In genomic region chr1:151825811-151826660, GRCh38 we compare ENCODE assay signal across 12 cellular contexts. TPM values are rescaled to one million over a fixed set of nuclear protein-coding genes. Genes with fewer than 3 reads are reported as not detected.
DNase-seq lines count a peak whose midpoint lies in the region; ATAC-seq, FAIRE-seq and TF ChIP-seq lines count a peak whose summit lies in the region.
"Had no signal": no experiment of that assay in that cellular context is flagged by ENCODE, and none has a peak within 500 bp of the region (broad histone marks: within the 10 kb centered on the region; RNA-seq: fewer than 3 reads in every experiment).

No MANE protein-coding gene starts in this region.

- H3K9me1 ChIP-seq in K562 (ENCODE audit: control insufficient read depth, insufficient read depth, low read length) = peaks cover under 1% of the 10 kb centered on the region

- peak; percentile 15; the same call in 1 of the 3 replicates for ATAC-seq in K562
- ATAC-seq in left colon = no peak
- no peak for ATAC-seq in HG03457 (IDR thresholded peaks at IDR 0.05; ENCODE audit: unreplicated experiment)
- ATAC-seq: left lung; stimulated activated memory B cell treated with anti-CD40 and anti-IgM and Interleukin-4, amounts not matched to agents 10 μg/mL and 1 μg/mL and 100 μg/mL, for 72 hours had no signal

- H2AFZ ChIP-seq in K562 (ENCODE audit: low read depth, low read length) = no peak overlapping the region

- BruUV-seq in K562 (replicated peaks; lab: Mats Ljungman, UMichigan) = no TSS peak

- no peaks in the 10 kb centered on the region for H3K27me3 ChIP-seq in H7 (ENCODE audit: control insufficient read depth, insufficient read depth, low read length)
- H3K27me3 ChIP-seq in K562 (ENCODE audit: control insufficient read depth in 2 of 2, insufficient read depth in 2 of 2, low read length in 2 of 2) = peaks cover 20 to 45% of the 10 kb centered on the region in 2 experiments; a peak in 4 of 5 replicates
- H3K27me3 ChIP-seq in skeletal muscle tissue (ENCODE audit: control insufficient read depth in 3 of 3, insufficient read depth in 3 of 3, low read length in 3 of 3) = no peaks in the 10 kb centered on the region
- H3K27me3 ChIP-seq: left lung had no signal

- POLR2A ChIA-PET in K562 (lab: Yijun Ruan, JAX) = interaction anchor here (0.6 to 1.0 kb wide), 2 partner anchors 28 to 51 kb away, joined by 3 read pairs; partner anchors contain the start of gene THEM5

- TF ChIP-seq CTCF in K562 (IDR thresholded peaks at IDR 0.05 in 2 of 3, conservative IDR thresholded peaks at IDR 0.05 in 1 of 3; ENCODE audit: insufficient read depth in 2 of 3, low read depth in 1 of 3, low read length in 3 of 3) = 0 out of 6 replicates have a peak, but pooled peaks of 1 of the 3 experiments have one; percentile 2

- CTCF ChIA-PET in K562 (lab: Yijun Ruan, JAX; ENCODE audit: low intra/inter-chr PET ratio) = no interaction called here

- H3K9ac ChIP-seq in K562 (ENCODE audit: insufficient read depth in 1 of 2, low read depth in 2 of 2, low read length in 2 of 2) (peak overlapping the region in 1 of 2 experiments; percentile 35; a peak in 1 of 4 replicates), skeletal muscle tissue (ENCODE audit: low read depth in 1 of 3, low read length in 3 of 3) (peak overlapping the region; percentile 29 to 78 (median 33))

- in situ Hi-C loops in K562 (cut with MboI) = no loop called here

- no peak for FAIRE-seq in K562 (lab: Jason Lieb, UNC)
- FAIRE-seq: frontal cortex had no signal

- H3K4me3 ChIP-seq in H7 (ENCODE audit: insufficient read depth, low read depth, low read length) (no peak overlapping the region), K562 (no peak overlapping the region), skeletal muscle tissue (ENCODE audit: low read length in 3 of 3) (peak overlapping the region; percentile 3 to 56 (median 35))
- H3K4me3 ChIP-seq: left lung had no signal

- TF ChIP-seq EP300 in K562 (IDR thresholded peaks at IDR 0.05; ENCODE audit: low read length) = no peak

- H3K4me1 ChIP-seq in K562 (replicated peaks in 1 of 2; ENCODE audit: control insufficient read depth in 2 of 2, insufficient read depth in 2 of 2, low read length in 2 of 2) = peaks cover 7 to 24% of the 10 kb centered on the region in 2 experiments
- H3K4me1 ChIP-seq in skeletal muscle tissue (ENCODE audit: control insufficient read depth in 3 of 3, insufficient read depth in 3 of 3, low read length in 3 of 3) = peaks cover 40 to 72% (median 64%) of the 10 kb centered on the region in 3 donors
- H3K4me1 ChIP-seq: Caco-2 had no signal

- H3K9me3 ChIP-seq in K562 (replicated peaks; ENCODE audit: control insufficient read depth, insufficient read depth, low read depth, low read length) = no peaks in the 10 kb centered on the region
- no peaks in the 10 kb centered on the region for H3K9me3 ChIP-seq in skeletal muscle tissue (ENCODE audit: control insufficient read depth in 3 of 3, low read length in 3 of 3)
- H3K9me3 ChIP-seq: Caco-2, left lung had no signal

- H3K36me3 ChIP-seq in H7 (replicated peaks; ENCODE audit: control insufficient read depth, insufficient read depth, low read length) (no peaks in the 10 kb centered on the region), K562 (ENCODE audit: control insufficient read depth, insufficient read depth, low read length) (no peaks in the 10 kb centered on the region), skeletal muscle tissue (ENCODE audit: control insufficient read depth in 3 of 3, insufficient read depth in 3 of 3, low read length in 3 of 3) (peaks cover 4 to 11% (median 11%) of the 10 kb centered on the region in 3 donors)
- H3K36me3 ChIP-seq: left lung had no signal

- no peak for TF ChIP-seq POLR2A in K562 (conservative IDR thresholded peaks at IDR 0.05)

- no peak overlapping the region for H3K27ac ChIP-seq in K562 (ENCODE audit: extremely low read depth, low read depth, low read length)
- peak overlapping the region; percentile 75 for H3K27ac ChIP-seq in skeletal muscle tissue (ENCODE audit: low read depth, low read length)
- H3K27ac ChIP-seq: left lung had no signal

- no peaks in the 10 kb centered on the region for H3K79me2 ChIP-seq in K562 (ENCODE audit: control insufficient read depth, insufficient read depth, low read length)

- H4K20me1 ChIP-seq in K562 (replicated peaks; ENCODE audit: control insufficient read depth, insufficient read depth, low read length) = no peaks in the 10 kb centered on the region; the same call in 1 of the 2 replicates

- H3K4me2 ChIP-seq in K562 (ENCODE audit: insufficient read depth, low read length) = no peak overlapping the region

- intact Hi-C loops in K562 (cut with micrococcal nuclease) (no loop called here), left colon (cut with DNase I, micrococcal nuclease) (no loop called here)

- 15% methylated on average over 13 of the region's 20 CpGs for WGBS in K562 (ENCODE audit: insufficient coverage, low coverage, missing lambda C conversion rate)

- TF ChIP-seq RAD21 in K562 (CRISPR knock-in tag; conservative IDR thresholded peaks at IDR 0.05 in 1 of 2, IDR thresholded peaks at IDR 0.05 in 1 of 2) = no peak

- DNase-seq in H7 (peak; percentile 83), T-helper 9 cell (peak; percentile 38), K562 (ENCODE audit: extremely low read depth in 1 of 4, low spot score in 3 of 4) (peak; percentile 19 to 52 (median 38)), HT-29 (ENCODE audit: low spot score) (no peak), left colon (no peak)
- DNase-seq: Caco-2, left lung, NCI-H1436 treated with DMSO at 0.1 percent for 48 hours had no signal

RNA-seq across cellular contexts. Expression of gene RORC, which starts 5.6 kb away (rescaled TPM):
- total RNA-seq in H7 (2014; rRNA removed; shearing (Covaris generic)) = 0.18 and 0.42 TPM in 2 replicates
- not detected in 2 replicates for total RNA-seq in K562 (2011; cell fraction: chromatin; rRNA removed; ENCODE audit: low replicate concordance)
- not detected in 2 replicates for total RNA-seq in K562 (2011; cell fraction: nucleolus; rRNA removed)
- not detected in 2 replicates for total RNA-seq in K562 (2011; cell fraction: nucleoplasm; rRNA removed)
- total RNA-seq in K562 (2014; rRNA removed) (not detected in 2 replicates), K562 (2014; rRNA removed; fragmentation: Illumina TruSeq; extraction: Trizol) (not detected in 2 replicates), K562 (2015; rRNA removed; fragmentation: Illumina TruSeq; extraction: Trizol) (not detected in 2 replicates), K562 (2021) (not detected in 2 replicates), skeletal muscle tissue (8.9 TPM), left colon (10 to 100 TPM; 18.3 TPM)
- polyA plus RNA-seq in K562 (2011; rRNA removed) (not detected in 2 replicates), K562 (2014; fragmentation: Illumina TruSeq; extraction: Trizol) (not detected in 2 replicates), K562 (2014; fragmentation: Nextera tagmentation; extraction: Ambion mirVana) (not detected), K562 (2014; rRNA removed) (not detected in 2 replicates)
- polyA plus RNA-seq in K562 (2011; cell fraction: cytosol; rRNA removed) = not detected in 2 replicates
- not detected in 2 replicates for polyA plus RNA-seq in K562 (2011; cell fraction: nucleus; rRNA removed)
- not detected in 2 replicates for polyA plus RNA-seq in K562 (2012)
- not detected in 2 replicates for polyA minus RNA-seq in K562 (2011; rRNA and poly(A)+ RNA removed)
- not detected in 2 replicates for polyA minus RNA-seq in K562 (2011; cell fraction: cytosol; rRNA and poly(A)+ RNA removed)
- polyA minus RNA-seq in K562 (2011; cell fraction: nucleus; rRNA and poly(A)+ RNA removed) = not detected in 2 replicates
- total RNA-seq in HT-29 (2014; rRNA removed; shearing (Covaris generic)) = 0.33 and 1.1 TPM in 2 replicates
- total RNA-seq: Caco-2 had no signal

RNA-seq across cellular contexts. Expression of gene C2CD4D, which starts 13.6 kb away (rescaled TPM):
- total RNA-seq in H7 (2014; rRNA removed; shearing (Covaris generic)) = 0.30 and 0.90 TPM in 2 replicates
- total RNA-seq in K562 (2011; cell fraction: chromatin; rRNA removed; ENCODE audit: low replicate concordance) = not detected in 2 replicates
- total RNA-seq in K562 (2011; cell fraction: nucleolus; rRNA removed) = not detected in 2 replicates
- not detected in 2 replicates for total RNA-seq in K562 (2011; cell fraction: nucleoplasm; rRNA removed)
- total RNA-seq in K562 (2014; rRNA removed) (not detected in 2 replicates), K562 (2014; rRNA removed; fragmentation: Illumina TruSeq; extraction: Trizol) (not detected in 2 replicates), K562 (2015; rRNA removed; fragmentation: Illumina TruSeq; extraction: Trizol) (not detected in 2 replicates), K562 (2021) (not detected in 2 replicates), skeletal muscle tissue (not detected), left colon (under 1 TPM; 0.81 to 0.92 TPM)
- polyA plus RNA-seq in K562 (2011; rRNA removed) (not detected in 2 replicates), K562 (2014; fragmentation: Illumina TruSeq; extraction: Trizol) (not detected in 2 replicates), K562 (2014; fragmentation: Nextera tagmentation; extraction: Ambion mirVana) (not detected), K562 (2014; rRNA removed) (not detected in 2 replicates)
- not detected in 2 replicates for polyA plus RNA-seq in K562 (2011; cell fraction: cytosol; rRNA removed)
- polyA plus RNA-seq in K562 (2011; cell fraction: nucleus; rRNA removed) = not detected in 2 replicates
- polyA plus RNA-seq in K562 (2012) = not detected in 2 replicates
- polyA minus RNA-seq in K562 (2011; rRNA and poly(A)+ RNA removed) = not detected in 2 replicates
- not detected in 2 replicates for polyA minus RNA-seq in K562 (2011; cell fraction: cytosol; rRNA and poly(A)+ RNA removed)
- polyA minus RNA-seq in K562 (2011; cell fraction: nucleus; rRNA and poly(A)+ RNA removed) = not detected in 2 replicates
- 3.5 and 5.2 TPM in 2 replicates for total RNA-seq in HT-29 (2014; rRNA removed; shearing (Covaris generic))

RNA-seq across cellular contexts. Expression of gene LINGO4, which starts 20.8 kb away (rescaled TPM):
- total RNA-seq in H7 (2014; rRNA removed; shearing (Covaris generic)) = 0.07 TPM in 1 of 2 replicates, not detected in the other
- not detected in 2 replicates for total RNA-seq in K562 (2011; cell fraction: chromatin; rRNA removed; ENCODE audit: low replicate concordance)
- not detected in 2 replicates for total RNA-seq in K562 (2011; cell fraction: nucleolus; rRNA removed)
- not detected in 2 replicates for total RNA-seq in K562 (2011; cell fraction: nucleoplasm; rRNA removed)
- total RNA-seq in K562 (2014; rRNA removed) (not detected in 2 replicates), K562 (2014; rRNA removed; fragmentation: Illumina TruSeq; extraction: Trizol) (not detected in 2 replicates), K562 (2015; rRNA removed; fragmentation: Illumina TruSeq; extraction: Trizol) (not detected in 2 replicates), K562 (2021) (not detected in 2 replicates), skeletal muscle tissue (under 0.01 TPM), left colon (under 1 TPM in 1 of 2 donors, not detected in 1; 0.20 TPM)
- polyA plus RNA-seq in K562 (2011; rRNA removed) (not detected in 2 replicates), K562 (2014; fragmentation: Illumina TruSeq; extraction: Trizol) (not detected in 2 replicates), K562 (2014; fragmentation: Nextera tagmentation; extraction: Ambion mirVana) (not detected), K562 (2014; rRNA removed) (not detected in 2 replicates)
- not detected in 2 replicates for polyA plus RNA-seq in K562 (2011; cell fraction: cytosol; rRNA removed)
- not detected in 2 replicates for polyA plus RNA-seq in K562 (2011; cell fraction: nucleus; rRNA removed)
- not detected in 2 replicates for polyA plus RNA-seq in K562 (2012)
- not detected in 2 replicates for polyA minus RNA-seq in K562 (2011; rRNA and poly(A)+ RNA removed)
- not detected in 2 replicates for polyA minus RNA-seq in K562 (2011; cell fraction: cytosol; rRNA and poly(A)+ RNA removed)
- polyA minus RNA-seq in K562 (2011; cell fraction: nucleus; rRNA and poly(A)+ RNA removed) = not detected in 2 replicates
- total RNA-seq in HT-29 (2014; rRNA removed; shearing (Covaris generic)) = not detected in 2 replicates
- total RNA-seq: Caco-2, frontal cortex had no signal

RNA-seq across cellular contexts. Expression of gene THEM5, which starts 27.5 kb away (rescaled TPM):
- not detected in 2 replicates for total RNA-seq in H7 (2014; rRNA removed; shearing (Covaris generic))
- total RNA-seq in K562 (2011; cell fraction: chromatin; rRNA removed; ENCODE audit: low replicate concordance) = not detected in 2 replicates
- total RNA-seq in K562 (2011; cell fraction: nucleolus; rRNA removed) = not detected in 2 replicates
- total RNA-seq in K562 (2011; cell fraction: nucleoplasm; rRNA removed) = not detected in 2 replicates
- not detected in 2 replicates for total RNA-seq in K562 (2014; rRNA removed)
- not detected in 2 replicates for total RNA-seq in K562 (2014; rRNA removed; fragmentation: Illumina TruSeq; extraction: Trizol)
- total RNA-seq in K562 (2015; rRNA removed; fragmentation: Illumina TruSeq; extraction: Trizol) = not detected in 2 replicates
- not detected in 2 replicates for total RNA-seq in K562 (2021)
- polyA plus RNA-seq in K562 (2011; rRNA removed) = not detected in 2 replicates
- not detected in 2 replicates for polyA plus RNA-seq in K562 (2011; cell fraction: cytosol; rRNA removed)
- not detected in 2 replicates for polyA plus RNA-seq in K562 (2011; cell fraction: nucleus; rRNA removed)
- not detected in 2 replicates for polyA plus RNA-seq in K562 (2012)
- not detected in 2 replicates for polyA plus RNA-seq in K562 (2014; fragmentation: Illumina TruSeq; extraction: Trizol)
- not detected for polyA plus RNA-seq in K562 (2014; fragmentation: Nextera tagmentation; extraction: Ambion mirVana)
- polyA plus RNA-seq in K562 (2014; rRNA removed) = not detected in 2 replicates
- polyA minus RNA-seq in K562 (2011; rRNA and poly(A)+ RNA removed) = not detected in 2 replicates
- not detected in 2 replicates for polyA minus RNA-seq in K562 (2011; cell fraction: cytosol; rRNA and poly(A)+ RNA removed)
- polyA minus RNA-seq in K562 (2011; cell fraction: nucleus; rRNA and poly(A)+ RNA removed) = not detected in 2 replicates
- total RNA-seq in skeletal muscle tissue = not detected
- total RNA-seq in HT-29 (2014; rRNA removed; shearing (Covaris generic)) = not detected in 2 replicates
- not detected for total RNA-seq in left colon
- total RNA-seq: Caco-2, frontal cortex, left lung had no signal

RNA-seq across cellular contexts. Expression of gene TDRKH, which starts 35.7 kb away (rescaled TPM):
- total RNA-seq in H7 (2014; rRNA removed; shearing (Covaris generic)) = 20.9 and 25.0 TPM in 2 replicates
- total RNA-seq in K562 (2011; cell fraction: chromatin; rRNA removed; ENCODE audit: low replicate concordance) = 21.0 and 31.5 TPM in 2 replicates
- total RNA-seq in K562 (2011; cell fraction: nucleolus; rRNA removed) = 9.5 and 11.7 TPM in 2 replicates
- total RNA-seq in K562 (2011; cell fraction: nucleoplasm; rRNA removed) = 16.6 and 17.5 TPM in 2 replicates
- 7.1 and 7.2 TPM in 2 replicates for total RNA-seq in K562 (2014; rRNA removed)
- total RNA-seq in K562 (2014; rRNA removed; fragmentation: Illumina TruSeq; extraction: Trizol) = 8.4 and 9.6 TPM in 2 replicates
- total RNA-seq in K562 (2015; rRNA removed; fragmentation: Illumina TruSeq; extraction: Trizol) = 3.4 and 4.3 TPM in 2 replicates
- total RNA-seq in K562 (2021) = 11.4 and 11.5 TPM in 2 replicates
- polyA plus RNA-seq in K562 (2011; rRNA removed) = 17.0 and 21.3 TPM in 2 replicates
- 8.6 and 14.0 TPM in 2 replicates for polyA plus RNA-seq in K562 (2011; cell fraction: cytosol; rRNA removed)
- 14.9 and 15.1 TPM in 2 replicates for polyA plus RNA-seq in K562 (2011; cell fraction: nucleus; rRNA removed)
- 9.0 and 10.0 TPM in 2 replicates for polyA plus RNA-seq in K562 (2012)
- 10.8 and 11.4 TPM in 2 replicates for polyA plus RNA-seq in K562 (2014; fragmentation: Illumina TruSeq; extraction: Trizol)
- 1 to 10 TPM; 5.3 to 6.9 TPM for polyA plus RNA-seq in K562 (2014; fragmentation: Nextera tagmentation; extraction: Ambion mirVana)
- polyA plus RNA-seq in K562 (2014; rRNA removed) = 8.9 and 10.3 TPM in 2 replicates
- polyA minus RNA-seq in K562 (2011; rRNA and poly(A)+ RNA removed) = 14.0 and 16.3 TPM in 2 replicates
- polyA minus RNA-seq in K562 (2011; cell fraction: cytosol; rRNA and poly(A)+ RNA removed) = 5.1 and 5.3 TPM in 2 replicates
- polyA minus RNA-seq in K562 (2011; cell fraction: nucleus; rRNA and poly(A)+ RNA removed) = 4.6 and 6.3 TPM in 2 replicates
- total RNA-seq in skeletal muscle tissue = 4.7 TPM
- total RNA-seq in HT-29 (2014; rRNA removed; shearing (Covaris generic)) = 6.8 and 9.3 TPM in 2 replicates
- 1 to 10 TPM; 3.3 to 7.2 TPM for total RNA-seq in left colon

Comparison
In these comparisons a context has a peak if more than half of its experiments do, and no peak if none do; other contexts are left out.
1. DNase-seq: peak in H7 (single experiment), T-helper 9 cell (single experiment) and K562 (4 of 4); none in HT-29 (single experiment) and left colon (0 of 2).
2. H3K4me3 ChIP-seq: peak in skeletal muscle tissue (3 of 3); none in H7 (single experiment) and K562 (single experiment).